Comparison of ENCODE assay signal across 16 cellular contexts in the genomic region with DNA sequence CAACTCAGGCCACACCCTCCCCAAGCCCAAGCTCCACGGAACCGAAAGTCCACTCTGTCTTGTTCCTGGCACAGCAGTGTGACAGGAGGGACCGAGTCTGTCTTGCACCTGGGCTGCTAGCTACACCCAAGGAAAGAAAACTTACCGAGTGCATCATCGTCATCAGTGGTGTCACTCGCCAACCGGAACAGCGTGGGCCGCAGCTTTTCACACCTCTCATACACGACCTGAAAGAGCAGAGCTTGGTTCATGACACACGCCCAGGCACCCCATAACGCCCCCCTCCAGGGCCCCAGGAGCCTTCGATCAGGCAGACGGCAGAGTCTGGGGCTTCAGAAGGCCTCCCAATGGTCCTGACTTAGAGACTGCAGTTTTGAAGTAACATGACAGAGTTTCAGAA. TPM values are rescaled to one million over a fixed set of nuclear protein-coding genes. Genes with fewer than 3 reads are reported as not detected.
DNase-seq lines count a peak whose midpoint lies in the region; ATAC-seq, FAIRE-seq and TF ChIP-seq lines count a peak whose summit lies in the region.
"Had no signal": no experiment of that assay in that cellular context is flagged by ENCODE, and none has a peak within 500 bp of the region (broad histone marks: within the 10 kb centered on the region; RNA-seq: fewer than 3 reads in every experiment).

No MANE protein-coding gene starts in this region.

- peaks cover 7% of the 10 kb centered on the region for H3K36me3 Mint-ChIP-seq in T-helper 17 cell (ENCODE audit: low read depth)

- DNase-seq in activated effector memory CD4-positive, alpha-beta T cell treated with Interleukin-2 at 50 U/mL for 16 hours = peak; percentile 3
- no peak for DNase-seq in activated effector memory CD4-positive, alpha-beta T cell treated with anti-CD3 and anti-CD28 coated beads, Interleukin-2, amount 50 U/mL, for 16 hours
- no peak for DNase-seq in T-helper 17 cell
- DNase-seq in central memory CD4-positive, alpha-beta T cell = peak; percentile 36
- DNase-seq in stimulated activated naive CD8-positive, alpha-beta T cell treated with anti-CD3 and anti-CD28 coated beads, Interleukin-15, Interleukin-2, amounts not matched to agents 100 U/mL and 50 U/mL, for 24 hours = peak; percentile 14
- DNase-seq in Right ventricle myocardium inferior (ENCODE audit: missing footprints) = no peak
- DNase-seq in GM12891 (ENCODE audit: insufficient read length, low spot score) = no peak
- DNase-seq: ACHN, gastrocnemius medialis, GM23248, NCI-H2081 treated with DMSO at 0.1 percent for 48 hours, NCI-H82, transverse colon had no signal

- no peaks in the 10 kb centered on the region for H3K4me1 Mint-ChIP-seq in T-helper 17 cell

- no peak overlapping the region for H3K4me3 Mint-ChIP-seq in T-helper 17 cell

- no peak for TF ChIP-seq POLR2A in GM12891 (IDR thresholded peaks at IDR 0.05; ENCODE audit: low read depth, low read length)

- H3K27me3 Mint-ChIP-seq in T-helper 17 cell = no peaks in the 10 kb centered on the region

- intact Hi-C loops in Right ventricle myocardium inferior (cut with DNase I) = no loop called here

- peak overlapping the region; percentile 78 for H3K27ac Mint-ChIP-seq in T-helper 17 cell

- no peak for FAIRE-seq in GM12891 (lab: Jason Lieb, UNC)
- FAIRE-seq: bronchial epithelial cell, endometrium had no signal

- H3K9me3 ChIP-seq in T-helper 17 cell (ENCODE audit: control insufficient read depth, low read length, poor library complexity, severe bottlenecking) = no peaks in the 10 kb centered on the region
- H3K9me3 ChIP-seq: gastrocnemius medialis, transverse colon had no signal

- ATAC-seq in T-helper 17 cell = no peak
- peak; percentile 45 for ATAC-seq in stimulated activated naive CD8-positive, alpha-beta T cell treated with anti-CD3 and anti-CD28 coated beads, Interleukin-15, Interleukin-2, amounts not matched to agents 100 U/mL and 50 U/mL, for 24 hours
- no peak for ATAC-seq in HG03460 (IDR thresholded peaks at IDR 0.05; ENCODE audit: unreplicated experiment)
- ATAC-seq in Right ventricle myocardium inferior = no peak
- ATAC-seq: gastrocnemius medialis had no signal

TF ChIP-seq in GM12891, 5 proteins besides CTCF, POLR2A, EP300 and RAD21:
- no peak for TF ChIP-seq POU2F2 (IDR thresholded peaks at IDR 0.05; ENCODE audit: low read depth, low read length)
- TF ChIP-seq PAX5 (IDR thresholded peaks at IDR 0.05; ENCODE audit: insufficient read depth, low read length, severe bottlenecking) = no peak
- no peak for TF ChIP-seq SPI1 (IDR thresholded peaks at IDR 0.05; ENCODE audit: low read depth, low read length)

RNA-seq across cellular contexts. Expression of a gene that starts 27.5 kb away (rescaled TPM):
- total RNA-seq in T-helper 17 cell (100 to 1,000 TPM; 116 to 117 TPM), Right ventricle myocardium inferior (51.7 TPM)
- polyA plus RNA-seq in GM12891 (2012; ENCODE audit: low read depth, missing spikeins) = 65.5 TPM

RNA-seq across cellular contexts. Expression of a gene that starts 29.8 kb away (rescaled TPM):
- 10 to 100 TPM; 16.9 to 17.1 TPM for total RNA-seq in T-helper 17 cell
- total RNA-seq in Right ventricle myocardium inferior = 9.8 TPM
- polyA plus RNA-seq in GM12891 (2012; ENCODE audit: low read depth, missing spikeins) = 8.2 TPM

Comparison
In these comparisons a context has a peak if more than half of its experiments do, and no peak if none do; other contexts are left out.
1. DNase-seq: peak in activated effector memory CD4-positive, alpha-beta T cell treated with Interleukin-2 at 50 U/mL for 16 hours (single experiment), central memory CD4-positive, alpha-beta T cell (single experiment) and stimulated activated naive CD8-positive, alpha-beta T cell treated with anti-CD3 and anti-CD28 coated beads, Interleukin-15, Interleukin-2, amounts not matched to agents 100 U/mL and 50 U/mL, for 24 hours (single experiment); none in activated effector memory CD4-positive, alpha-beta T cell treated with anti-CD3 and anti-CD28 coated beads, Interleukin-2, amount 50 U/mL, for 16 hours (single experiment), T-helper 17 cell (0 of 3), Right ventricle myocardium inferior (single experiment) and GM12891 (single experiment).